Comparison of ENCODE assay signal across 9 cellular contexts in the genomic region with DNA sequence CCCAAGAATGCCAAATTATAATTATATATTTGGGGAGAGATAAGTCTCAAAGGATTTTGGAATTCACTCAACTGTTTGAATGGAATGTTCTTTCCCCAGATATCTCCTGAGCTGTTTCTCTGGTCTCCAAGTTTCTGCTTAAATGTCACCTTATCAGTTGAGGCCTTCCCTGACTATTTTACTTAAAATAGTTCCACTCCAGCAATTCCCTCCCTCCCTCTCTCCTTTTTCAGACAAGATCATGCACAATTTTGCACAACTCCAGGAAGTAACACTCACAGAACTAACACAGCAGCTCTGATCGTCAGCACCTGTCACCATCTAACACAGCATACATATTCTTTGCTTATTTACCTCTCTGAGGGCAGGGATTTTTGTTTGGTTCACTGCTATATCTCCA. TPM values are rescaled to one million over a fixed set of nuclear protein-coding genes. Genes with fewer than 3 reads are reported as not detected.
DNase-seq lines count a peak whose midpoint lies in the region; ATAC-seq and TF ChIP-seq lines count a peak whose summit lies in the region.
"Had no signal": no experiment of that assay in that cellular context is flagged by ENCODE, and none has a peak within 500 bp of the region (broad histone marks: within the 10 kb centered on the region; RNA-seq: fewer than 3 reads in every experiment).

No MANE protein-coding gene starts in this region.

- H3K4me1 Mint-ChIP-seq in activated CD4-positive, alpha-beta T cell treated with anti-CD3 and anti-CD28 coated beads for 36 hours: peaks cover 96% of the 10 kb centered on the region
- H3K4me1 Mint-ChIP-seq in stimulated activated naive B cell treated with anti-CD40 and anti-IgM and Interleukin-4, amounts not matched to agents 10 μg/mL and 1 μg/mL and 100 μg/mL, for 72 hours: peaks cover 62 to 93% of the 10 kb centered on the region in 2 donors

- peak overlapping the region; percentile 99 for H3K4me3 Mint-ChIP-seq in activated CD4-positive, alpha-beta T cell treated with anti-CD3 and anti-CD28 coated beads for 36 hours
- H3K4me3 Mint-ChIP-seq in stimulated activated naive B cell treated with anti-CD40 and anti-IgM and Interleukin-4, amounts not matched to agents 10 μg/mL and 1 μg/mL and 100 μg/mL, for 72 hours: peak overlapping the region; percentile 55 to 69

- no peak for DNase-seq in activated CD4-positive, alpha-beta T cell treated with anti-CD3 and anti-CD28 coated beads for 36 hours
- DNase-seq in activated CD4-positive, alpha-beta T cell treated with anti-CD3 and anti-CD28 coated beads, Interleukin-2, amount 50 U/mL, for 48 hours: no peak
- DNase-seq in cardiac muscle cell (ENCODE audit: low read depth in 1 of 2, low spot score in 1 of 2) (peak; percentile 63 to 66), COR-L47 (lab: John Stamatoyannopoulos, UW) (no peak), NCI-H2029 (lab: John Stamatoyannopoulos, UW) (no peak)
- no peak for DNase-seq in stimulated activated naive B cell treated with anti-CD40 and anti-IgM and Interleukin-4, amounts not matched to agents 10 μg/mL and 1 μg/mL and 100 μg/mL, for 72 hours
- DNase-seq in stimulated activated CD4-positive, alpha-beta T cell treated with anti-CD3 and anti-CD28 coated beads, Interleukin-12 subunit alpha, Interleukin-12 subunit beta, amount 100 ng/mL, for 4 hours: no peak

- H3K27ac ChIP-seq in cardiac muscle cell: peak overlapping the region; percentile 99

- no peaks in the 10 kb centered on the region for H3K9me3 ChIP-seq in cardiac muscle cell (ENCODE audit: low read depth)

- peak overlapping the region; percentile 94 for H3K27ac Mint-ChIP-seq in activated CD4-positive, alpha-beta T cell treated with anti-CD3 and anti-CD28 coated beads for 36 hours
- peak overlapping the region; percentile 31 for H3K27ac Mint-ChIP-seq in stimulated activated naive B cell treated with anti-CD40 and anti-IgM and Interleukin-4, amounts not matched to agents 10 μg/mL and 1 μg/mL and 100 μg/mL, for 72 hours

- no peak for ATAC-seq in activated CD4-positive, alpha-beta T cell treated with anti-CD3 and anti-CD28 coated beads for 36 hours
- ATAC-seq in SK-N-SH treated with all-trans-retinoic acid at 6 μM for 48 hours: no peak
- peak in 1 of 2 donors; percentile 15 for ATAC-seq in stimulated activated naive B cell treated with anti-CD40 and anti-IgM and Interleukin-4, amounts not matched to agents 10 μg/mL and 1 μg/mL and 100 μg/mL, for 72 hours (replicated peaks)
- ATAC-seq: HCT116 had no signal

- H3K36me3 Mint-ChIP-seq in activated CD4-positive, alpha-beta T cell treated with anti-CD3 and anti-CD28 coated beads for 36 hours (ENCODE audit: low read depth): peaks cover 53% of the 10 kb centered on the region
- H3K36me3 Mint-ChIP-seq in stimulated activated naive B cell treated with anti-CD40 and anti-IgM and Interleukin-4, amounts not matched to agents 10 μg/mL and 1 μg/mL and 100 μg/mL, for 72 hours: peaks cover 62 to 77% of the 10 kb centered on the region in 2 donors

- no peak overlapping the region for H3K4me3 ChIP-seq in cardiac muscle cell

- intact Hi-C loops in activated CD4-positive, alpha-beta T cell treated with anti-CD3 and anti-CD28 coated beads for 36 hours (cut with DNase I, micrococcal nuclease): loop anchor here (1.0 to 5.0 kb wide), 2 partner anchors 8 to 36 kb away; no protein-coding TSS in a partner anchor

- no peaks in the 10 kb centered on the region for H3K27me3 Mint-ChIP-seq in activated CD4-positive, alpha-beta T cell treated with anti-CD3 and anti-CD28 coated beads for 36 hours
- H3K27me3 Mint-ChIP-seq in stimulated activated naive B cell treated with anti-CD40 and anti-IgM and Interleukin-4, amounts not matched to agents 10 μg/mL and 1 μg/mL and 100 μg/mL, for 72 hours: no peaks in the 10 kb centered on the region

- no peak for TF ChIP-seq CTCF in cardiac muscle cell (IDR thresholded peaks at IDR 0.05; ENCODE audit: low read depth, low read length)

- H3K27me3 ChIP-seq in cardiac muscle cell: no peaks in the 10 kb centered on the region

- peaks cover 78% of the 10 kb centered on the region for H3K4me1 ChIP-seq in cardiac muscle cell (ENCODE audit: low read depth)

- H3K36me3 ChIP-seq in cardiac muscle cell: no peaks in the 10 kb centered on the region

- POLR2A ChIA-PET in activated CD4-positive, alpha-beta T cell treated with anti-CD3 and anti-CD28 coated beads for 36 hours (lab: Charles Lee): interaction anchor here (0.6 to 5.4 kb wide), 3 partner anchors 8 to 354 kb away, joined by 6 to 59 read pairs (median 7); a partner anchor contains a TSS

- CTCF ChIA-PET in activated CD4-positive, alpha-beta T cell treated with anti-CD3 and anti-CD28 coated beads for 36 hours (lab: Charles Lee): interaction anchor here (0.6 to 3.1 kb wide), 7 partner anchors 9 to 370 kb away, joined by 3 to 10 read pairs (median 4); a partner anchor contains a TSS

- peaks cover 3% of the 10 kb centered on the region for H3K9me3 Mint-ChIP-seq in activated CD4-positive, alpha-beta T cell treated with anti-CD3 and anti-CD28 coated beads for 36 hours (ENCODE audit: low read depth)
- no peaks in the 10 kb centered on the region for H3K9me3 Mint-ChIP-seq in stimulated activated naive B cell treated with anti-CD40 and anti-IgM and Interleukin-4, amounts not matched to agents 10 μg/mL and 1 μg/mL and 100 μg/mL, for 72 hours

TF ChIP-seq in SK-N-SH treated with all-trans-retinoic acid at 6 μM for 48 hours, 23 proteins besides CTCF, POLR2A, EP300 and RAD21:
- TF ChIP-seq ISL1 (CRISPR knock-in tag; IDR thresholded peaks at IDR 0.05): 0 out of 2 replicates have a peak, but pooled peaks have one; percentile 18
- no peak for TF ChIP-seq ESRRG (CRISPR knock-in tag; IDR thresholded peaks at IDR 0.05)
- TF ChIP-seq, protein P1, sequence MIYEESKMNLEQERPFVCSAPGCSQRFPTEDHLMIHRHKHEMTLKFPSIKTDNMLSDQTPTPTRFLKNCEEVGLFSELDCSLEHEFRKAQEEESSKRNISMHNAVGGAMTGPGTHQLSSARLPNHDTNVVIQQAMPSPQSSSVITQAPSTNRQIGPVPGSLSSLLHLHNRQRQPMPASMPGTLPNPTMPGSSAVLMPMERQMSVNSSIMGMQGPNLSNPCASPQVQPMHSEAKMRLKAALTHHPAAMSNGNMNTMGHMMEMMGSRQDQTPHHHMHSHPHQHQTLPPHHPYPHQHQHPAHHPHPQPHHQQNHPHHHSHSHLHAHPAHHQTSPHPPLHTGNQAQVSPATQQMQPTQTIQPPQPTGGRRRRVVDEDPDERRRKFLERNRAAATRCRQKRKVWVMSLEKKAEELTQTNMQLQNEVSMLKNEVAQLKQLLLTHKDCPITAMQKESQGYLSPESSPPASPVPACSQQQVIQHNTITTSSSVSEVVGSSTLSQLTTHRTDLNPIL (CRISPR knock-in tag; IDR thresholded peaks at IDR 0.05; ENCODE audit: low read depth): no peak

RNA-seq across cellular contexts. Expression of a gene that starts 12.5 kb away (rescaled TPM):
- 100 to 1,000 TPM in 1 of 2 experiments, 10 to 100 TPM in 1; 76.6 to 131 TPM for total RNA-seq in activated CD4-positive, alpha-beta T cell treated with anti-CD3 and anti-CD28 coated beads for 36 hours
- total RNA-seq in cardiac muscle cell: 46.4 and 61.2 TPM in 2 replicates
- polyA plus RNA-seq in cardiac muscle cell: 219 and 277 TPM in 2 replicates

Comparison
In these comparisons a context has a peak if more than half of its experiments do, and no peak if none do; other contexts are left out.
1. DNase-seq: peak in cardiac muscle cell (2 of 2); none in activated CD4-positive, alpha-beta T cell treated with anti-CD3 and anti-CD28 coated beads for 36 hours (single experiment), activated CD4-positive, alpha-beta T cell treated with anti-CD3 and anti-CD28 coated beads, Interleukin-2, amount 50 U/mL, for 48 hours (0 of 2), stimulated activated naive B cell treated with anti-CD40 and anti-IgM and Interleukin-4, amounts not matched to agents 10 μg/mL and 1 μg/mL and 100 μg/mL, for 72 hours (single experiment), COR-L47 (single experiment), NCI-H2029 (single experiment) and stimulated activated CD4-positive, alpha-beta T cell treated with anti-CD3 and anti-CD28 coated beads, Interleukin-12 subunit alpha, Interleukin-12 subunit beta, amount 100 ng/mL, for 4 hours (single experiment).